ENCODE assay signal across 15 cellular contexts in genomic region chr2:188382107-188382506, GRCh38.
DNase-seq lines count a peak whose midpoint lies in the region; ATAC-seq, FAIRE-seq and TF ChIP-seq lines count a peak whose summit lies in the region.
"Had no signal": no experiment of that assay in that cellular context is flagged by ENCODE, and none has a peak within 500 bp of the region (broad histone marks: within the 10 kb centered on the region; RNA-seq: fewer than 3 reads in every experiment).

No MANE protein-coding gene starts in this region.

- FAIRE-seq in astrocyte (lab: Jason Lieb, UNC), result no peak

- no peak overlapping the region for H3K4me3 ChIP-seq in GM23248
- no peak overlapping the region for H3K4me3 ChIP-seq in astrocyte (ENCODE audit: insufficient read depth, low read depth, low read length)
- H3K4me3 ChIP-seq in subcutaneous abdominal adipose tissue (ENCODE audit: low read depth in 1 of 5, low read length in 5 of 5), result peak overlapping the region in 2 of 5 donors; percentile 36 to 57
- no peak overlapping the region for H3K4me3 ChIP-seq in MM.1S (ENCODE audit: low read length)
- H3K4me3 ChIP-seq: cardiac muscle cell had no signal

- H3K27me3 Mint-ChIP-seq in astrocyte (ENCODE audit: low read depth, unreplicated experiment), result no peaks in the 10 kb centered on the region
- H3K27me3 Mint-ChIP-seq in activated T-cell treated with anti-CD3 and anti-CD28 coated beads, Interleukin-2, amount 50 U/mL, for 4 hours (ENCODE audit: low read depth), result no peaks in the 10 kb centered on the region
- H3K27me3 Mint-ChIP-seq in activated CD8-positive, alpha-beta memory T cell treated with anti-CD3 and anti-CD28 coated beads, Interleukin-2, amount 10 ng/mL, durations not matched to agents 7 days and 5 days, result no peaks in the 10 kb centered on the region

- H3K36me3 Mint-ChIP-seq in astrocyte (ENCODE audit: low read depth, unreplicated experiment), result peaks cover 18% of the 10 kb centered on the region
- H3K36me3 Mint-ChIP-seq in activated T-cell treated with anti-CD3 and anti-CD28 coated beads, Interleukin-2, amount 50 U/mL, for 4 hours (ENCODE audit: insufficient read depth), result no peaks in the 10 kb centered on the region
- H3K36me3 Mint-ChIP-seq in activated CD8-positive, alpha-beta memory T cell treated with anti-CD3 and anti-CD28 coated beads, Interleukin-2, amount 10 ng/mL, durations not matched to agents 7 days and 5 days, result no peaks in the 10 kb centered on the region

- 71 to 78% methylated on average over 2 of the region's 2 CpGs for WGBS in GM23248 (ENCODE audit: low coverage in 1 of 2, low lambda C conversion rate in 2 of 2, missing lambda C conversion rate in 2 of 2), 2 experiments

- no peaks in the 10 kb centered on the region for H3K36me3 ChIP-seq in GM23248 (ENCODE audit: low read depth)
- peaks cover 3% of the 10 kb centered on the region for H3K36me3 ChIP-seq in astrocyte (ENCODE audit: insufficient read depth, low read length)
- H3K36me3 ChIP-seq in subcutaneous abdominal adipose tissue (ENCODE audit: control insufficient read depth in 5 of 5, insufficient read depth in 5 of 5, low read length in 5 of 5), result peaks cover 0 to 3% (median 0%) of the 10 kb centered on the region in 5 donors
- H3K36me3 ChIP-seq in MM.1S (replicated peaks; ENCODE audit: insufficient read depth, low read length), result no peaks in the 10 kb centered on the region
- H3K36me3 ChIP-seq: cardiac muscle cell had no signal

- in situ Hi-C loops in GM23248 (cut with MboI), result no loop called here

- no peaks in the 10 kb centered on the region for H4K20me1 ChIP-seq in GM23248 (ENCODE audit: insufficient read depth)
- no peaks in the 10 kb centered on the region for H4K20me1 ChIP-seq in astrocyte (ENCODE audit: insufficient read depth, low read length)
- no peaks in the 10 kb centered on the region for H4K20me1 ChIP-seq in MM.1S (ENCODE audit: insufficient read depth, low read length)

- H3K4me1 ChIP-seq in GM23248 (ENCODE audit: insufficient read depth), result peaks cover 15% of the 10 kb centered on the region
- H3K4me1 ChIP-seq in astrocyte (ENCODE audit: insufficient read depth, low read length), result peaks cover 12% of the 10 kb centered on the region
- peaks cover 0 to 7% (median 3%) of the 10 kb centered on the region in 5 donors for H3K4me1 ChIP-seq in subcutaneous abdominal adipose tissue (ENCODE audit: control insufficient read depth in 5 of 5, insufficient read depth in 5 of 5, low read length in 5 of 5)
- no peaks in the 10 kb centered on the region for H3K4me1 ChIP-seq in MM.1S (ENCODE audit: low read length)

- no peak for ATAC-seq in activated T-cell treated with anti-CD3 and anti-CD28 coated beads, Interleukin-2, amount 50 U/mL, for 4 hours
- no peak for ATAC-seq in activated CD8-positive, alpha-beta memory T cell treated with anti-CD3 and anti-CD28 coated beads, Interleukin-2, amount 10 ng/mL, durations not matched to agents 7 days and 5 days

- H3K27ac ChIP-seq in GM23248 (no peak overlapping the region), astrocyte (ENCODE audit: low read depth, low read length) (peak overlapping the region; percentile 77), subcutaneous abdominal adipose tissue (ENCODE audit: low read depth, low read length) (peak overlapping the region; percentile 52), MM.1S (ENCODE audit: low read length) (no peak overlapping the region)
- H3K27ac ChIP-seq: cardiac muscle cell had no signal

- TF ChIP-seq CTCF in astrocyte (IDR thresholded peaks at IDR 0.05; ENCODE audit: insufficient read depth, low read depth, low read length), result no peak
- no peak for TF ChIP-seq CTCF in MM.1S (IDR thresholded peaks at IDR 0.05; ENCODE audit: low read length)

- no peak overlapping the region for H3K4me3 Mint-ChIP-seq in astrocyte (ENCODE audit: unreplicated experiment)
- no peak overlapping the region for H3K4me3 Mint-ChIP-seq in activated T-cell treated with anti-CD3 and anti-CD28 coated beads, Interleukin-2, amount 50 U/mL, for 4 hours
- no peak overlapping the region for H3K4me3 Mint-ChIP-seq in activated CD8-positive, alpha-beta memory T cell treated with anti-CD3 and anti-CD28 coated beads, Interleukin-2, amount 10 ng/mL, durations not matched to agents 7 days and 5 days

- CTCF ChIA-PET in activated CD8-positive, alpha-beta memory T cell treated with anti-CD3 and anti-CD28 coated beads, Interleukin-2, amount 10 ng/mL, durations not matched to agents 7 days and 5 days (lab: Charles Lee), result no interaction called here

- peaks cover 6% of the 10 kb centered on the region for H3K9me3 Mint-ChIP-seq in astrocyte (ENCODE audit: unreplicated experiment)
- peaks cover 14% of the 10 kb centered on the region for H3K9me3 Mint-ChIP-seq in activated T-cell treated with anti-CD3 and anti-CD28 coated beads, Interleukin-2, amount 50 U/mL, for 4 hours
- peaks cover 5% of the 10 kb centered on the region for H3K9me3 Mint-ChIP-seq in activated CD8-positive, alpha-beta memory T cell treated with anti-CD3 and anti-CD28 coated beads, Interleukin-2, amount 10 ng/mL, durations not matched to agents 7 days and 5 days (ENCODE audit: low read depth)

- H3K79me2 ChIP-seq in GM23248 (ENCODE audit: insufficient read depth) (no peaks in the 10 kb centered on the region), astrocyte (ENCODE audit: insufficient read depth, low read length) (peaks cover 4% of the 10 kb centered on the region), MM.1S (ENCODE audit: low read length) (no peaks in the 10 kb centered on the region)

- peak overlapping the region; percentile 31 for H3K4me2 ChIP-seq in GM23248 (ENCODE audit: unreplicated experiment)
- H3K4me2 ChIP-seq in astrocyte (ENCODE audit: low read length), result peak overlapping the region; percentile 71
- no peak overlapping the region for H3K4me2 ChIP-seq in MM.1S (ENCODE audit: low read depth, low read length)

- H3K9me3 ChIP-seq in GM23248 (ENCODE audit: low read depth) (no peaks in the 10 kb centered on the region), astrocyte (ENCODE audit: insufficient read depth, low read depth, low read length) (peaks cover 9% of the 10 kb centered on the region), subcutaneous abdominal adipose tissue (ENCODE audit: control insufficient read depth in 5 of 5, low read length in 5 of 5) (peaks cover 0 to 3% (median 0%) of the 10 kb centered on the region in 5 donors), MM.1S (replicated peaks; ENCODE audit: insufficient read depth, low read length) (no peaks in the 10 kb centered on the region)

- peak overlapping the region; percentile 48 for H3K27ac Mint-ChIP-seq in astrocyte (ENCODE audit: unreplicated experiment)
- H3K27ac Mint-ChIP-seq in activated CD8-positive, alpha-beta memory T cell treated with anti-CD3 and anti-CD28 coated beads, Interleukin-2, amount 10 ng/mL, durations not matched to agents 7 days and 5 days, result no peak overlapping the region

- H3F3A ChIP-seq in GM23248 (ENCODE audit: insufficient read depth) (no peaks in the 10 kb centered on the region), MM.1S (ENCODE audit: insufficient read depth, low read length) (no peaks in the 10 kb centered on the region)

- H3K4me1 Mint-ChIP-seq in astrocyte (ENCODE audit: low read depth, unreplicated experiment), result peaks cover 21% of the 10 kb centered on the region
- no peaks in the 10 kb centered on the region for H3K4me1 Mint-ChIP-seq in activated T-cell treated with anti-CD3 and anti-CD28 coated beads, Interleukin-2, amount 50 U/mL, for 4 hours (ENCODE audit: low read depth)
- H3K4me1 Mint-ChIP-seq in activated CD8-positive, alpha-beta memory T cell treated with anti-CD3 and anti-CD28 coated beads, Interleukin-2, amount 10 ng/mL, durations not matched to agents 7 days and 5 days, result no peaks in the 10 kb centered on the region

- no peak overlapping the region for H2AFZ ChIP-seq in GM23248
- H2AFZ ChIP-seq in astrocyte (ENCODE audit: low read depth, low read length), result peak overlapping the region; percentile 16
- H2AFZ ChIP-seq in MM.1S (ENCODE audit: low read length), result no peak overlapping the region

- H3K9ac ChIP-seq in GM23248 (no peak overlapping the region), astrocyte (ENCODE audit: low read length) (peak overlapping the region; percentile 65), subcutaneous abdominal adipose tissue (ENCODE audit: low read length in 5 of 5) (peak overlapping the region in 1 of 5 donors; percentile 53), MM.1S (ENCODE audit: low read length) (no peak overlapping the region)

- DNase-seq in GM23248 (peak; percentile 32), astrocyte (ENCODE audit: low read depth) (peak; percentile 21), iris pigment epithelial cell (ENCODE audit: low read depth) (peak; percentile 39), MM.1S (no peak), inferior parietal cortex (ENCODE audit: extremely low spot score) (no peak)
- DNase-seq in activated T-cell treated with anti-CD3 and anti-CD28 coated beads, Interleukin-2, amount 50 U/mL, for 4 hours, result no peak
- DNase-seq in activated CD8-positive, alpha-beta memory T cell treated with anti-CD3 and anti-CD28 coated beads, Interleukin-2, amount 10 ng/mL, durations not matched to agents 7 days and 5 days, result no peak
- DNase-seq: activated CD4-positive, alpha-beta T cell treated with anti-CD3 and anti-CD28 coated beads, Interleukin-2, amount 50 U/mL, for 48 hours; activated effector memory CD4-positive, alpha-beta T cell treated with Interleukin-2 at 50 U/mL for 16 hours; GF-D8; Karpas-422; SIG-M5; stimulated activated naive CD4-positive, alpha-beta T cell had no signal

- no peaks in the 10 kb centered on the region for H3K9me2 ChIP-seq in GM23248 (ENCODE audit: insufficient read depth)
- H3K9me2 ChIP-seq in MM.1S (replicated peaks; ENCODE audit: insufficient read depth, low read length), result no peaks in the 10 kb centered on the region

- no peaks in the 10 kb centered on the region for H3K27me3 ChIP-seq in GM23248 (replicated peaks; ENCODE audit: insufficient read depth)
- no peaks in the 10 kb centered on the region for H3K27me3 ChIP-seq in astrocyte (ENCODE audit: insufficient read depth, low read length)
- H3K27me3 ChIP-seq in subcutaneous abdominal adipose tissue (ENCODE audit: control insufficient read depth in 5 of 5, insufficient read depth in 4 of 5, low read length in 5 of 5), result no peaks in the 10 kb centered on the region
- H3K27me3 ChIP-seq in MM.1S (replicated peaks; ENCODE audit: insufficient read depth, low read length), result no peaks in the 10 kb centered on the region
- H3K27me3 ChIP-seq: cardiac muscle cell had no signal

Comparison
In these comparisons a context has a peak if more than half of its experiments do, and no peak if none do; other contexts are left out.
1. DNase-seq: peak in GM23248 (single experiment), astrocyte (single experiment) and iris pigment epithelial cell (single experiment); none in activated T-cell treated with anti-CD3 and anti-CD28 coated beads, Interleukin-2, amount 50 U/mL, for 4 hours (single experiment), MM.1S (single experiment), inferior parietal cortex (single experiment) and activated CD8-positive, alpha-beta memory T cell treated with anti-CD3 and anti-CD28 coated beads, Interleukin-2, amount 10 ng/mL, durations not matched to agents 7 days and 5 days (single experiment).
2. H3K27ac ChIP-seq: peak in astrocyte (single experiment) and subcutaneous abdominal adipose tissue (single experiment); none in GM23248 (single experiment) and MM.1S (single experiment).